In genomic region chr16:30417447-30418349, GRCh38 we compare ENCODE assay signal across 1 cellular context.
TF ChIP-seq lines count a peak whose summit lies in the region.

No MANE protein-coding gene starts in this region.

TF ChIP-seq in HEK293, 187 proteins besides CTCF, POLR2A, EP300 and RAD21 (continued from another document and continues in another):
- TF ChIP-seq PATZ1 (tag by site-specific recombination; IDR thresholded peaks at IDR 0.05) = peak; percentile 58; the same call in 1 of the 2 replicates
- 0 out of 2 replicates have a peak, but pooled peaks have one; percentile 37 for TF ChIP-seq ZNF629 (tag by site-specific recombination; IDR thresholded peaks at IDR 0.05)
- peak; percentile 61; the same call in 1 of the 2 replicates for TF ChIP-seq ZNF610 (tag by site-specific recombination; IDR thresholded peaks at IDR 0.05; ENCODE audit: borderline replicate concordance)
- TF ChIP-seq ZNF837 (tag by site-specific recombination; IDR thresholded peaks at IDR 0.05) = peak; percentile 92; the same call in 1 of the 2 replicates
- TF ChIP-seq HIC1 (tag by site-specific recombination; IDR thresholded peaks at IDR 0.05) = peak; percentile 65; the same call in 1 of the 2 replicates
- TF ChIP-seq KLF10 (tag by site-specific recombination; IDR thresholded peaks at IDR 0.05) = peak; percentile 14; the same call in 1 of the 2 replicates
- TF ChIP-seq ZNF138 (tag by site-specific recombination; IDR thresholded peaks at IDR 0.05; ENCODE audit: borderline replicate concordance) = no peak
- TF ChIP-seq ZNF843 (tag by site-specific recombination; IDR thresholded peaks at IDR 0.05) = no peak
- 0 out of 2 replicates have a peak, but pooled peaks have one; percentile 56 for TF ChIP-seq ZNF10 (tag by site-specific recombination; IDR thresholded peaks at IDR 0.05)
- TF ChIP-seq ZNF292 (tag by site-specific recombination; IDR thresholded peaks at IDR 0.05; ENCODE audit: borderline replicate concordance, low read depth) = no peak
- TF ChIP-seq ZNF776 (tag by site-specific recombination; IDR thresholded peaks at IDR 0.05; ENCODE audit: borderline replicate concordance) = no peak
- peak; percentile 92 for TF ChIP-seq ZNF501 (tag by site-specific recombination; IDR thresholded peaks at IDR 0.05)
- TF ChIP-seq ZEB2 (tag by site-specific recombination; IDR thresholded peaks at IDR 0.05) = no peak
- no peak for TF ChIP-seq EGR2 (tag by site-specific recombination; IDR thresholded peaks at IDR 0.05; ENCODE audit: low read depth)
- no peak for TF ChIP-seq IKZF3 (tag by site-specific recombination; IDR thresholded peaks at IDR 0.05)
- peak; percentile 88 for TF ChIP-seq ZNF561 (tag by site-specific recombination; IDR thresholded peaks at IDR 0.05; ENCODE audit: borderline replicate concordance)
- TF ChIP-seq PRDM2 (tag by site-specific recombination; IDR thresholded peaks at IDR 0.05; ENCODE audit: borderline replicate concordance) = no peak
- TF ChIP-seq ZNF600 (tag by site-specific recombination; IDR thresholded peaks at IDR 0.05) = peak; percentile 88
- peak; percentile 100 for TF ChIP-seq ZNF792 (tag by site-specific recombination; IDR thresholded peaks at IDR 0.05)
- peak; percentile 57 for TF ChIP-seq YY1 (tag by site-specific recombination; IDR thresholded peaks at IDR 0.05)
- no peak for TF ChIP-seq ZNF747 (tag by site-specific recombination; IDR thresholded peaks at IDR 0.05)
- TF ChIP-seq ZNF2 (tag by site-specific recombination; IDR thresholded peaks at IDR 0.05) = peak; percentile 62; the same call in 1 of the 2 replicates
- TF ChIP-seq MEIS1 (CRISPR knock-in tag; IDR thresholded peaks at IDR 0.05; ENCODE audit: borderline replicate concordance) = no peak
- TF ChIP-seq ZBTB6 (tag by site-specific recombination; IDR thresholded peaks at IDR 0.05) = peak; percentile 46; the same call in 1 of the 2 replicates
- peak; percentile 65 for TF ChIP-seq ZBTB48 (tag by site-specific recombination; IDR thresholded peaks at IDR 0.05)
- peak; percentile 77 for TF ChIP-seq ZNF692 (tag by site-specific recombination; IDR thresholded peaks at IDR 0.05)
- TF ChIP-seq KLF17 (tag by site-specific recombination; IDR thresholded peaks at IDR 0.05) = peak; percentile 73
- TF ChIP-seq HOXC10 (CRISPR knock-in tag; IDR thresholded peaks at IDR 0.05) = 0 out of 2 replicates have a peak, but pooled peaks have one; percentile 38
- peak; percentile 49; the same call in 1 of the 2 replicates for TF ChIP-seq ZNF24 (tag by site-specific recombination; IDR thresholded peaks at IDR 0.05)
- TF ChIP-seq ZXDB (tag by site-specific recombination; IDR thresholded peaks at IDR 0.05) = peak; percentile 88
- TF ChIP-seq ZBTB26 (tag by site-specific recombination; optimal IDR thresholded peaks at IDR 0.05) = peak; percentile 98
- peak; percentile 96 for TF ChIP-seq ZSCAN5A (tag by site-specific recombination; IDR thresholded peaks at IDR 0.05)
- 0 out of 2 replicates have a peak, but pooled peaks have one; percentile 18 for TF ChIP-seq GLI4 (tag by site-specific recombination; IDR thresholded peaks at IDR 0.05)
- peak; percentile 49; the same call in 1 of the 2 replicates for TF ChIP-seq ZNF76 (tag by site-specific recombination; IDR thresholded peaks at IDR 0.05; ENCODE audit: borderline replicate concordance, low read depth)
- no peak for TF ChIP-seq OVOL3 (tag by site-specific recombination; IDR thresholded peaks at IDR 0.05)
- TF ChIP-seq GLIS1 (tag by site-specific recombination; IDR thresholded peaks at IDR 0.05) = peak; percentile 82
- TF ChIP-seq KLF1 (tag by site-specific recombination; IDR thresholded peaks at IDR 0.05) = peak; percentile 29; the same call in 1 of the 2 replicates
- TF ChIP-seq ZNF514 (tag by site-specific recombination; IDR thresholded peaks at IDR 0.05) = no peak
- TF ChIP-seq ZNF449 (tag by site-specific recombination; IDR thresholded peaks at IDR 0.05) = peak; percentile 40
- TF ChIP-seq PBX3 (CRISPR knock-in tag; IDR thresholded peaks at IDR 0.05) = peak; percentile 96
